14 cellular contexts compared by ENCODE assay signal in genomic region chr2:221914334-221914733, GRCh38.
DNase-seq lines count a peak whose midpoint lies in the region; TF ChIP-seq lines count a peak whose summit lies in the region.
"Had no signal": no experiment of that assay in that cellular context is flagged by ENCODE, and none has a peak within 500 bp of the region (broad histone marks: within the 10 kb centered on the region; RNA-seq: fewer than 3 reads in every experiment).

No MANE protein-coding gene starts in this region.

- no peak for TF ChIP-seq CTCF in HEK293 (tag by site-specific recombination; IDR thresholded peaks at IDR 0.05)
- no peak for TF ChIP-seq CTCF in astrocyte of the spinal cord (IDR thresholded peaks at IDR 0.05; ENCODE audit: low read depth, low read length)
- no peak for TF ChIP-seq CTCF in uterus (IDR thresholded peaks at IDR 0.05)

- no peak overlapping the region for H3K56ac ChIP-seq in mesendoderm (ENCODE audit: low read length)

- H3K18ac ChIP-seq in mesendoderm (ENCODE audit: low read length), result peak overlapping the region; percentile 28

- no peaks in the 10 kb centered on the region for H3K79me1 ChIP-seq in mesendoderm (ENCODE audit: low read length)

- H3K4me1 Mint-ChIP-seq in activated T-helper 2 cell treated with anti-CD3 and anti-CD28 coated beads, Interferon-gamma antibody, Interleukin-2, Interleukin-4, amounts not matched to agents 10 μg/mL and 5 μg/mL and 100 μg/mL, durations not matched to agents 14 hours and 24 hours and 36 hours (ENCODE audit: low read depth), result no peaks in the 10 kb centered on the region

- H4K5ac ChIP-seq in mesendoderm (ENCODE audit: low read length), result no peak overlapping the region

- no peak overlapping the region for H4K8ac ChIP-seq in mesendoderm (ENCODE audit: low read depth, low read length)

- DNase-seq in astrocyte of the spinal cord (ENCODE audit: low read depth, low spot score), result peak; percentile 22
- no peak for DNase-seq in mesendoderm
- no peak for DNase-seq in uterus
- no peak for DNase-seq in activated T-helper 2 cell treated with anti-CD3 and anti-CD28 coated beads, Interferon-gamma antibody, Interleukin-2, Interleukin-4, amounts not matched to agents 10 μg/mL and 5 μg/mL and 100 μg/mL, durations not matched to agents 14 hours and 24 hours and 36 hours (ENCODE audit: low spot score)
- no peak for DNase-seq in cerebellar cortex (ENCODE audit: low spot score)
- no peak for DNase-seq in caudate nucleus (lab: John Stamatoyannopoulos, UW)
- DNase-seq: DMS153, NCI-H1105 treated with DMSO at 0.1 percent for 48 hours, NCI-H187 treated with DMSO at 0.1 percent for 48 hours, Peyer's patch, Right ventricle myocardium superior had no signal

- no peak overlapping the region for H3K23ac ChIP-seq in mesendoderm (ENCODE audit: low read length)

- CTCF ChIA-PET in HEK293 (lab: Yijun Ruan, JAX), result no interaction called here

- WGBS in mesendoderm (ENCODE audit: extremely low coverage, insufficient coverage, low lambda C conversion rate), result no CpG with 5 or more reads among the region's 3 CpGs

- no peaks in the 10 kb centered on the region for H3K9me3 Mint-ChIP-seq in activated T-helper 2 cell treated with anti-CD3 and anti-CD28 coated beads, Interferon-gamma antibody, Interleukin-2, Interleukin-4, amounts not matched to agents 10 μg/mL and 5 μg/mL and 100 μg/mL, durations not matched to agents 14 hours and 24 hours and 36 hours

- no peak overlapping the region for H3K4me3 Mint-ChIP-seq in activated T-helper 2 cell treated with anti-CD3 and anti-CD28 coated beads, Interferon-gamma antibody, Interleukin-2, Interleukin-4, amounts not matched to agents 10 μg/mL and 5 μg/mL and 100 μg/mL, durations not matched to agents 14 hours and 24 hours and 36 hours (ENCODE audit: low read depth)

- H3K4me3 ChIP-seq in HEK293 (ENCODE audit: low read depth, low read length) (no peak overlapping the region), astrocyte of the spinal cord (ENCODE audit: low read depth, low read length) (no peak overlapping the region), mesendoderm (ENCODE audit: low read length) (no peak overlapping the region), uterus (no peak overlapping the region)
- H3K4me3 ChIP-seq: BLaER1 treated with 17β-estradiol and CSF1 and Interleukin-3, amounts not matched to agents 10 nM and 100 nM; GM12878; Peyer's patch had no signal

- no peaks in the 10 kb centered on the region for H3K36me3 Mint-ChIP-seq in activated T-helper 2 cell treated with anti-CD3 and anti-CD28 coated beads, Interferon-gamma antibody, Interleukin-2, Interleukin-4, amounts not matched to agents 10 μg/mL and 5 μg/mL and 100 μg/mL, durations not matched to agents 14 hours and 24 hours and 36 hours (ENCODE audit: low read depth)

- H3K79me2 ChIP-seq in mesendoderm (ENCODE audit: control insufficient read depth, insufficient read depth, low read length), result no peaks in the 10 kb centered on the region

- H3K4me2 ChIP-seq in mesendoderm (ENCODE audit: low read length), result no peak overlapping the region
- H3K4me2 ChIP-seq: BLaER1 treated with 17β-estradiol and CSF1 and Interleukin-3, amounts not matched to agents 10 nM and 100 nM had no signal

- POLR2A ChIA-PET in HEK293 (lab: Yijun Ruan, JAX), result no interaction called here

- no peaks in the 10 kb centered on the region for H3K9me3 ChIP-seq in HEK293 (ENCODE audit: control insufficient read depth, insufficient read depth, low read depth, low read length)
- H3K9me3 ChIP-seq in uterus, result no peaks in the 10 kb centered on the region
- H3K9me3 ChIP-seq: BLaER1 treated with 17β-estradiol and CSF1 and Interleukin-3, amounts not matched to agents 10 nM and 100 nM; Peyer's patch had no signal

- no peak overlapping the region for H3K4ac ChIP-seq in mesendoderm (ENCODE audit: low read depth, low read length)

- intact Hi-C loops in uterus (cut with DNase I; ENCODE audit: low total_unique reads), result no loop called here
- intact Hi-C loops in activated T-helper 2 cell treated with anti-CD3 and anti-CD28 coated beads, Interferon-gamma antibody, Interleukin-2, Interleukin-4, amounts not matched to agents 10 μg/mL and 5 μg/mL and 100 μg/mL, durations not matched to agents 14 hours and 24 hours and 36 hours (cut with micrococcal nuclease), result no loop called here

- no peak overlapping the region for H2BK5ac ChIP-seq in mesendoderm (ENCODE audit: low read length)

- no peaks in the 10 kb centered on the region for H3K4me1 ChIP-seq in HEK293 (ENCODE audit: control insufficient read depth, insufficient read depth, low read length)
- H3K4me1 ChIP-seq in mesendoderm (ENCODE audit: control insufficient read depth, low read depth, low read length), result no peaks in the 10 kb centered on the region
- no peaks in the 10 kb centered on the region for H3K4me1 ChIP-seq in uterus
- H3K4me1 ChIP-seq: BLaER1 treated with 17β-estradiol and CSF1 and Interleukin-3, amounts not matched to agents 10 nM and 100 nM; Peyer's patch had no signal

- no peak overlapping the region for H2BK15ac ChIP-seq in mesendoderm (replicated peaks; ENCODE audit: low read depth)

- no peak overlapping the region for H3K9ac ChIP-seq in mesendoderm (ENCODE audit: low read length)
- H3K9ac ChIP-seq: BLaER1 treated with 17β-estradiol and CSF1 and Interleukin-3, amounts not matched to agents 10 nM and 100 nM had no signal

- in situ Hi-C loops in astrocyte of the spinal cord (cut with HindIII; ENCODE audit: low sequenced_read_pairs), result no loop called here

- H3K27ac ChIP-seq in HEK293 (ENCODE audit: extremely low read depth, low read depth, low read length), result no peak overlapping the region
- no peak overlapping the region for H3K27ac ChIP-seq in mesendoderm (ENCODE audit: low read depth, low read length)
- peak overlapping the region; percentile 75 to 84 for H3K27ac ChIP-seq in uterus
- no peak overlapping the region for H3K27ac ChIP-seq in caudate nucleus (ENCODE audit: low read depth, low read length)
- H3K27ac ChIP-seq: BLaER1 treated with 17β-estradiol and CSF1 and Interleukin-3, amounts not matched to agents 10 nM and 100 nM; Peyer's patch had no signal

- H3K27me3 Mint-ChIP-seq in activated T-helper 2 cell treated with anti-CD3 and anti-CD28 coated beads, Interferon-gamma antibody, Interleukin-2, Interleukin-4, amounts not matched to agents 10 μg/mL and 5 μg/mL and 100 μg/mL, durations not matched to agents 14 hours and 24 hours and 36 hours (ENCODE audit: low read depth), result no peaks in the 10 kb centered on the region

- no peak overlapping the region for H2AK5ac ChIP-seq in mesendoderm (ENCODE audit: low read length)

- H3K27me3 ChIP-seq in mesendoderm (ENCODE audit: insufficient read depth, low read length, poor library complexity) (no peaks in the 10 kb centered on the region), uterus (no peaks in the 10 kb centered on the region)
- H3K27me3 ChIP-seq: BLaER1 treated with 17β-estradiol and CSF1 and Interleukin-3, amounts not matched to agents 10 nM and 100 nM; Peyer's patch had no signal

- no peak overlapping the region for H2BK120ac ChIP-seq in mesendoderm (ENCODE audit: low read depth, low read length)

- H3K36me3 ChIP-seq in HEK293 (ENCODE audit: control insufficient read depth in 2 of 2, insufficient read depth in 1 of 2, low read length in 2 of 2), result no peaks in the 10 kb centered on the region
- no peaks in the 10 kb centered on the region for H3K36me3 ChIP-seq in mesendoderm (ENCODE audit: control insufficient read depth, insufficient read depth, low read length)
- H3K36me3 ChIP-seq in uterus, result no peaks in the 10 kb centered on the region
- H3K36me3 ChIP-seq: BLaER1 treated with 17β-estradiol and CSF1 and Interleukin-3, amounts not matched to agents 10 nM and 100 nM; Peyer's patch had no signal

- no peak for TF ChIP-seq POLR2A in uterus (IDR thresholded peaks at IDR 0.05)

- no peak overlapping the region for H3K27ac Mint-ChIP-seq in activated T-helper 2 cell treated with anti-CD3 and anti-CD28 coated beads, Interferon-gamma antibody, Interleukin-2, Interleukin-4, amounts not matched to agents 10 μg/mL and 5 μg/mL and 100 μg/mL, durations not matched to agents 14 hours and 24 hours and 36 hours

TF ChIP-seq in HEK293, 187 proteins besides CTCF, POLR2A, EP300 and RAD21:
- TF ChIP-seq ZNF596 (tag by site-specific recombination; IDR thresholded peaks at IDR 0.05), result no peak
- no peak for TF ChIP-seq ZBTB8A (tag by site-specific recombination; IDR thresholded peaks at IDR 0.05)
- TF ChIP-seq YY1 (tag by site-specific recombination; IDR thresholded peaks at IDR 0.05), result no peak
- TF ChIP-seq ZNF157 (tag by site-specific recombination; IDR thresholded peaks at IDR 0.05), result no peak
- no peak for TF ChIP-seq KLF1 (tag by site-specific recombination; IDR thresholded peaks at IDR 0.05)
- TF ChIP-seq ZNF202 (tag by site-specific recombination; IDR thresholded peaks at IDR 0.05; ENCODE audit: borderline replicate concordance), result no peak
- peak; percentile 59; the same call in 1 of the 2 replicates for TF ChIP-seq WT1 (tag by site-specific recombination; IDR thresholded peaks at IDR 0.05)
- TF ChIP-seq ZBTB49 (tag by site-specific recombination; IDR thresholded peaks at IDR 0.05; ENCODE audit: low read depth), result peak; percentile 29; the same call in 1 of the 2 replicates
- TF ChIP-seq ZNF211 (tag by site-specific recombination; IDR thresholded peaks at IDR 0.05; ENCODE audit: low read depth), result no peak
- TF ChIP-seq ZNF311 (tag by site-specific recombination; IDR thresholded peaks at IDR 0.05; ENCODE audit: borderline replicate concordance), result no peak
- TF ChIP-seq ZNF423 (tag by site-specific recombination; IDR thresholded peaks at IDR 0.05), result no peak

Comparison
In these comparisons a context has a peak if more than half of its experiments do, and no peak if none do; other contexts are left out.
1. H3K27ac ChIP-seq: peak in uterus (2 of 2); none in HEK293 (single experiment), mesendoderm (single experiment) and caudate nucleus (single experiment).